Comparison of ENCODE assay signal across 8 cellular contexts in genomic region chr6:37168809-37169457, GRCh38. TPM values are rescaled to one million over a fixed set of nuclear protein-coding genes. Genes with fewer than 3 reads are reported as not detected.
DNase-seq lines count a peak whose midpoint lies in the region; ATAC-seq and TF ChIP-seq lines count a peak whose summit lies in the region.

No MANE protein-coding gene starts in this region.

- H3K4me3 ChIP-seq in WERI-Rb-1 (ENCODE audit: low read depth, low read length) (peak overlapping the region; percentile 49), mucosa of stomach (ENCODE audit: low read length) (peak overlapping the region; percentile 37), tibial nerve (peak overlapping the region; percentile 65 to 83 (median 68))

- no peaks in the 10 kb centered on the region for H3K27me3 Mint-ChIP-seq in IgD-negative memory B cell
- H3K27me3 Mint-ChIP-seq in endothelial cell (ENCODE audit: unreplicated experiment), result peaks cover 9% of the 10 kb centered on the region

- H3K4me3 Mint-ChIP-seq in IgD-negative memory B cell (peak overlapping the region; percentile 86 to 99 (median 97)), endothelial cell (ENCODE audit: unreplicated experiment) (peak overlapping the region; percentile 93)

- peak overlapping the region; percentile 79 for H3K9ac ChIP-seq in mucosa of stomach (ENCODE audit: low read length)

- H3K9me3 Mint-ChIP-seq in IgD-negative memory B cell (no peaks in the 10 kb centered on the region), endothelial cell (ENCODE audit: unreplicated experiment) (no peaks in the 10 kb centered on the region)

- H3K27ac Mint-ChIP-seq in IgD-negative memory B cell (peak overlapping the region; percentile 86 to 99 (median 99)), endothelial cell (ENCODE audit: unreplicated experiment) (peak overlapping the region; percentile 97)

- TF ChIP-seq POLR2A in tibial nerve (IDR thresholded peaks at IDR 0.05), result no peak

- peak overlapping the region; percentile 91 for H3K27ac ChIP-seq in WERI-Rb-1
- peak overlapping the region; percentile 87 to 97 (median 92) for H3K27ac ChIP-seq in tibial nerve

- H3K36me3 ChIP-seq in WERI-Rb-1 (peaks cover 22% of the 10 kb centered on the region), mucosa of stomach (ENCODE audit: control insufficient read depth, insufficient read depth, low read length) (no peaks in the 10 kb centered on the region), tibial nerve (peaks cover 0 to 10% (median 9%) of the 10 kb centered on the region in 3 donors)

- TF ChIP-seq CTCF in WERI-Rb-1 (IDR thresholded peaks at IDR 0.05; ENCODE audit: low read depth, low read length) (no peak), endothelial cell (IDR thresholded peaks at IDR 0.05; ENCODE audit: unreplicated experiment) (no peak), tibial nerve (IDR thresholded peaks at IDR 0.05) (no peak)

- H3K4me1 ChIP-seq in mucosa of stomach (ENCODE audit: control insufficient read depth, insufficient read depth, low read length) (peaks cover 22% of the 10 kb centered on the region), tibial nerve (peaks cover 0 to 41% (median 8%) of the 10 kb centered on the region in 4 donors)

- DNase-seq in COR-L47 (lab: John Stamatoyannopoulos, UW) (peak; percentile 44), WERI-Rb-1 (peak; percentile 24), endothelial cell (ENCODE audit: low spot score) (no peak), tibial nerve (ENCODE audit: low spot score in 2 of 2) (peak; percentile 21 to 34), glomerular visceral epithelial cell (ENCODE audit: extremely low spot score) (no peak)

- no peaks in the 10 kb centered on the region for H3K27me3 ChIP-seq in WERI-Rb-1 (ENCODE audit: insufficient read depth, low read depth, severe bottlenecking)
- H3K27me3 ChIP-seq in mucosa of stomach (ENCODE audit: control insufficient read depth, insufficient read depth, low read length), result no peaks in the 10 kb centered on the region
- H3K27me3 ChIP-seq in tibial nerve, result no peaks in the 10 kb centered on the region

- WGBS in tibial nerve, 2 donors, result 3 to 4% methylated on average over 20 to 22 of the region's 24 CpGs

- H3K9me3 ChIP-seq in WERI-Rb-1 (ENCODE audit: severe bottlenecking), result peaks cover 3% of the 10 kb centered on the region
- no peaks in the 10 kb centered on the region for H3K9me3 ChIP-seq in mucosa of stomach (ENCODE audit: control insufficient read depth, low read length)
- no peaks in the 10 kb centered on the region for H3K9me3 ChIP-seq in tibial nerve

- peaks cover 9 to 29% (median 23%) of the 10 kb centered on the region in 3 donors for H3K4me1 Mint-ChIP-seq in IgD-negative memory B cell
- H3K4me1 Mint-ChIP-seq in endothelial cell (ENCODE audit: unreplicated experiment), result peaks cover 22% of the 10 kb centered on the region

- TF ChIP-seq EP300 in tibial nerve (IDR thresholded peaks at IDR 0.05), result no peak

- ATAC-seq in HG03457 (IDR thresholded peaks at IDR 0.05; ENCODE audit: unreplicated experiment), result no peak

- H3K36me3 Mint-ChIP-seq in IgD-negative memory B cell, result peaks cover 4% of the 10 kb centered on the region
- H3K36me3 Mint-ChIP-seq in endothelial cell (ENCODE audit: low read depth, unreplicated experiment), result peaks cover 9% of the 10 kb centered on the region

RNA-seq across cellular contexts. Expression of gene PIM1, which starts 1.0 kb away (rescaled TPM):
- polyA plus RNA-seq in IgD-negative memory B cell, result 31.1 TPM
- total RNA-seq in endothelial cell (ENCODE audit: unreplicated experiment), result 9.6 TPM
- 10 to 100 TPM in 1 of 4 donors, 1 to 10 TPM in 3; 2.8 to 22.8 (median 6.6) TPM for total RNA-seq in tibial nerve

Comparison
In these comparisons a context has a peak if more than half of its experiments do, and no peak if none do; other contexts are left out.
1. DNase-seq: peak in COR-L47 (single experiment), WERI-Rb-1 (single experiment) and tibial nerve (2 of 2); none in endothelial cell (single experiment) and glomerular visceral epithelial cell (single experiment).
2. Peak in every context shown above with its lines, with median percentiles within 50 percentile points of each other: H3K4me3 ChIP-seq.